1 cellular context compared by ENCODE assay signal in genomic region chr18:48918156-48918555, GRCh38.
TF ChIP-seq lines count a peak whose summit lies in the region.

No MANE protein-coding gene starts in this region.

TF ChIP-seq in GM12878, 131 proteins besides CTCF, POLR2A, EP300 and RAD21 (continued from another document and continues in another):
- TF ChIP-seq ATF2 (IDR thresholded peaks at IDR 0.05; ENCODE audit: low read length) (no peak), MXI1 (IDR thresholded peaks at IDR 0.05; ENCODE audit: low read depth, low read length) (no peak), MYC (IDR thresholded peaks at IDR 0.05; ENCODE audit: insufficient read depth, insufficient read length, insufficient replicate concordance, low read length, severe bottlenecking) (no peak), SMARCA5 (IDR thresholded peaks at IDR 0.05) (no peak), RAD51 (IDR thresholded peaks at IDR 0.05) (no peak), CREB1 (IDR thresholded peaks at IDR 0.05; ENCODE audit: low read depth) (0 out of 2 replicates have a peak, but pooled peaks have one; percentile 14), GABPA (IDR thresholded peaks at IDR 0.05; ENCODE audit: low read depth) (no peak), CBX5 (IDR thresholded peaks at IDR 0.05; ENCODE audit: low read depth) (no peak), NFIC (IDR thresholded peaks at IDR 0.05; ENCODE audit: low read depth, low read length) (peak; percentile 54; the same call in 1 of the 2 replicates), HDGF (IDR thresholded peaks at IDR 0.05) (no peak), STAT3 (IDR thresholded peaks at IDR 0.05; ENCODE audit: low read depth, low read length) (no peak), BHLHE40 (IDR thresholded peaks at IDR 0.05; ENCODE audit: borderline replicate concordance in 1 of 2, low read depth in 2 of 2, low read length in 1 of 2) (peak in 1 of 2 experiments; percentile 46; a peak in 1 of 4 replicates), ZZZ3 (IDR thresholded peaks at IDR 0.05; ENCODE audit: control insufficient read depth, insufficient read length, low read depth) (no peak), CHD4 (IDR thresholded peaks at IDR 0.05) (no peak), CEBPZ (IDR thresholded peaks at IDR 0.05; ENCODE audit: low read depth, low read length) (no peak), ATF7 (IDR thresholded peaks at IDR 0.05; ENCODE audit: low read depth) (peak; percentile 41; the same call in 1 of the 2 replicates), MTA3 (IDR thresholded peaks at IDR 0.05; ENCODE audit: borderline replicate concordance, low read length) (no peak), USF2 (IDR thresholded peaks at IDR 0.05; ENCODE audit: borderline replicate concordance, low read depth, low read length) (no peak), ZBTB40 (IDR thresholded peaks at IDR 0.05; ENCODE audit: borderline replicate concordance) (no peak), HSF1 (IDR thresholded peaks at IDR 0.05; ENCODE audit: low read depth, low read length) (no peak), ASH2L (IDR thresholded peaks at IDR 0.05; ENCODE audit: borderline replicate concordance, low read depth) (no peak), BACH1 (IDR thresholded peaks at IDR 0.05; ENCODE audit: borderline replicate concordance) (no peak), GATAD2B (conservative IDR thresholded peaks at IDR 0.05; ENCODE audit: low read depth) (no peak), KAT2A (conservative IDR thresholded peaks at IDR 0.05; ENCODE audit: control insufficient read depth, low read depth, low read length) (no peak), RELA (IDR thresholded peaks at IDR 0.05; ENCODE audit: borderline replicate concordance, partially characterized antibody) (no peak), PKNOX1 (IDR thresholded peaks at IDR 0.05) (no peak), SMAD5 (IDR thresholded peaks at IDR 0.05; ENCODE audit: low read depth) (no peak), ZNF207 (IDR thresholded peaks at IDR 0.05; ENCODE audit: borderline replicate concordance) (no peak), TCF7 (IDR thresholded peaks at IDR 0.05; ENCODE audit: borderline replicate concordance) (no peak), TBL1XR1 (IDR thresholded peaks at IDR 0.05; ENCODE audit: low read depth, low read length) (no peak), ZBED1 (IDR thresholded peaks at IDR 0.05; ENCODE audit: borderline replicate concordance) (peak; percentile 59; the same call in 1 of the 2 replicates), SP1 (IDR thresholded peaks at IDR 0.05; ENCODE audit: low read depth, low read length) (no peak)
- TF ChIP-seq, protein P1, sequence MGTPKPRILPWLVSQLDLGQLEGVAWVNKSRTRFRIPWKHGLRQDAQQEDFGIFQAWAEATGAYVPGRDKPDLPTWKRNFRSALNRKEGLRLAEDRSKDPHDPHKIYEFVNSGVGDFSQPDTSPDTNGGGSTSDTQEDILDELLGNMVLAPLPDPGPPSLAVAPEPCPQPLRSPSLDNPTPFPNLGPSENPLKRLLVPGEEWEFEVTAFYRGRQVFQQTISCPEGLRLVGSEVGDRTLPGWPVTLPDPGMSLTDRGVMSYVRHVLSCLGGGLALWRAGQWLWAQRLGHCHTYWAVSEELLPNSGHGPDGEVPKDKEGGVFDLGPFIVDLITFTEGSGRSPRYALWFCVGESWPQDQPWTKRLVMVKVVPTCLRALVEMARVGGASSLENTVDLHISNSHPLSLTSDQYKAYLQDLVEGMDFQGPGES (IDR thresholded peaks at IDR 0.05), result no peak
- TF ChIP-seq, protein P2, sequence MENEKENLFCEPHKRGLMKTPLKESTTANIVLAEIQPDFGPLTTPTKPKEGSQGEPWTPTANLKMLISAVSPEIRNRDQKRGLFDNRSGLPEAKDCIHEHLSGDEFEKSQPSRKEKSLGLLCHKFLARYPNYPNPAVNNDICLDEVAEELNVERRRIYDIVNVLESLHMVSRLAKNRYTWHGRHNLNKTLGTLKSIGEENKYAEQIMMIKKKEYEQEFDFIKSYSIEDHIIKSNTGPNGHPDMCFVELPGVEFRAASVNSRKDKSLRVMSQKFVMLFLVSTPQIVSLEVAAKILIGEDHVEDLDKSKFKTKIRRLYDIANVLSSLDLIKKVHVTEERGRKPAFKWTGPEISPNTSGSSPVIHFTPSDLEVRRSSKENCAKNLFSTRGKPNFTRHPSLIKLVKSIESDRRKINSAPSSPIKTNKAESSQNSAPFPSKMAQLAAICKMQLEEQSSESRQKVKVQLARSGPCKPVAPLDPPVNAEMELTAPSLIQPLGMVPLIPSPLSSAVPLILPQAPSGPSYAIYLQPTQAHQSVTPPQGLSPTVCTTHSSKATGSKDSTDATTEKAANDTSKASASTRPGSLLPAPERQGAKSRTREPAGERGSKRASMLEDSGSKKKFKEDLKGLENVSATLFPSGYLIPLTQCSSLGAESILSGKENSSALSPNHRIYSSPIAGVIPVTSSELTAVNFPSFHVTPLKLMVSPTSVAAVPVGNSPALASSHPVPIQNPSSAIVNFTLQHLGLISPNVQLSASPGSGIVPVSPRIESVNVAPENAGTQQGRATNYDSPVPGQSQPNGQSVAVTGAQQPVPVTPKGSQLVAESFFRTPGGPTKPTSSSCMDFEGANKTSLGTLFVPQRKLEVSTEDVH (IDR thresholded peaks at IDR 0.05; ENCODE audit: low read depth, partially characterized antibody), result peak; percentile 8
- TF ChIP-seq, protein P3, sequence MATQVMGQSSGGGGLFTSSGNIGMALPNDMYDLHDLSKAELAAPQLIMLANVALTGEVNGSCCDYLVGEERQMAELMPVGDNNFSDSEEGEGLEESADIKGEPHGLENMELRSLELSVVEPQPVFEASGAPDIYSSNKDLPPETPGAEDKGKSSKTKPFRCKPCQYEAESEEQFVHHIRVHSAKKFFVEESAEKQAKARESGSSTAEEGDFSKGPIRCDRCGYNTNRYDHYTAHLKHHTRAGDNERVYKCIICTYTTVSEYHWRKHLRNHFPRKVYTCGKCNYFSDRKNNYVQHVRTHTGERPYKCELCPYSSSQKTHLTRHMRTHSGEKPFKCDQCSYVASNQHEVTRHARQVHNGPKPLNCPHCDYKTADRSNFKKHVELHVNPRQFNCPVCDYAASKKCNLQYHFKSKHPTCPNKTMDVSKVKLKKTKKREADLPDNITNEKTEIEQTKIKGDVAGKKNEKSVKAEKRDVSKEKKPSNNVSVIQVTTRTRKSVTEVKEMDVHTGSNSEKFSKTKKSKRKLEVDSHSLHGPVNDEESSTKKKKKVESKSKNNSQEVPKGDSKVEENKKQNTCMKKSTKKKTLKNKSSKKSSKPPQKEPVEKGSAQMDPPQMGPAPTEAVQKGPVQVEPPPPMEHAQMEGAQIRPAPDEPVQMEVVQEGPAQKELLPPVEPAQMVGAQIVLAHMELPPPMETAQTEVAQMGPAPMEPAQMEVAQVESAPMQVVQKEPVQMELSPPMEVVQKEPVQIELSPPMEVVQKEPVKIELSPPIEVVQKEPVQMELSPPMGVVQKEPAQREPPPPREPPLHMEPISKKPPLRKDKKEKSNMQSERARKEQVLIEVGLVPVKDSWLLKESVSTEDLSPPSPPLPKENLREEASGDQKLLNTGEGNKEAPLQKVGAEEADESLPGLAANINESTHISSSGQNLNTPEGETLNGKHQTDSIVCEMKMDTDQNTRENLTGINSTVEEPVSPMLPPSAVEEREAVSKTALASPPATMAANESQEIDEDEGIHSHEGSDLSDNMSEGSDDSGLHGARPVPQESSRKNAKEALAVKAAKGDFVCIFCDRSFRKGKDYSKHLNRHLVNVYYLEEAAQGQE (IDR thresholded peaks at IDR 0.05; ENCODE audit: low read depth, low read length), result no peak
- TF ChIP-seq, protein P4, sequence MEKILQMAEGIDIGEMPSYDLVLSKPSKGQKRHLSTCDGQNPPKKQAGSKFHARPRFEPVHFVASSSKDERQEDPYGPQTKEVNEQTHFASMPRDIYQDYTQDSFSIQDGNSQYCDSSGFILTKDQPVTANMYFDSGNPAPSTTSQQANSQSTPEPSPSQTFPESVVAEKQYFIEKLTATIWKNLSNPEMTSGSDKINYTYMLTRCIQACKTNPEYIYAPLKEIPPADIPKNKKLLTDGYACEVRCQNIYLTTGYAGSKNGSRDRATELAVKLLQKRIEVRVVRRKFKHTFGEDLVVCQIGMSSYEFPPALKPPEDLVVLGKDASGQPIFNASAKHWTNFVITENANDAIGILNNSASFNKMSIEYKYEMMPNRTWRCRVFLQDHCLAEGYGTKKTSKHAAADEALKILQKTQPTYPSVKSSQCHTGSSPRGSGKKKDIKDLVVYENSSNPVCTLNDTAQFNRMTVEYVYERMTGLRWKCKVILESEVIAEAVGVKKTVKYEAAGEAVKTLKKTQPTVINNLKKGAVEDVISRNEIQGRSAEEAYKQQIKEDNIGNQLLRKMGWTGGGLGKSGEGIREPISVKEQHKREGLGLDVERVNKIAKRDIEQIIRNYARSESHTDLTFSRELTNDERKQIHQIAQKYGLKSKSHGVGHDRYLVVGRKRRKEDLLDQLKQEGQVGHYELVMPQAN (conservative IDR thresholded peaks at IDR 0.05), result no peak
